ENCODE assay signal across 8 cellular contexts in genomic region chr14:23954279-23954614, GRCh38. TPM values are rescaled to one million over a fixed set of nuclear protein-coding genes. Genes with fewer than 3 reads are reported as not detected.
DNase-seq lines count a peak whose midpoint lies in the region; ATAC-seq and TF ChIP-seq lines count a peak whose summit lies in the region.
"Not testable (repeated sequence)": the region's sequence is repeated elsewhere in the genome, so short reads cannot be mapped to it uniquely, and the experiment has no call there.

No MANE protein-coding gene starts in this region.

- H2AFZ ChIP-seq in MM.1S (ENCODE audit: low read length) = 0 out of 2 replicates have a peak overlapping the region, but pooled peaks have one; percentile 63
- peak overlapping the region; percentile 98 for H2AFZ ChIP-seq in trophoblast cell (ENCODE audit: insufficient read depth, low read length, poor library complexity)

- H2BK12ac ChIP-seq in trophoblast cell (ENCODE audit: low read length) = not testable (repeated sequence)

- not testable (repeated sequence) for H3K14ac ChIP-seq in trophoblast cell (ENCODE audit: low read length)

- not testable (repeated sequence) for H3K4ac ChIP-seq in trophoblast cell (ENCODE audit: low read depth, low read length)

- not testable (repeated sequence) for H3K23ac ChIP-seq in trophoblast cell (ENCODE audit: low read length)

- H3K4me3 Mint-ChIP-seq in activated T-helper 1 cell treated with anti-CD3 and anti-CD28 coated beads, Interleukin-12 subunit alpha, Interleukin-12 subunit beta, Interleukin-2, Interleukin-4 antibody, amounts not matched to agents 30 ng/mL and 10 ng/mL and 1 ng/mL, durations not matched to agents 14 hours and 24 hours and 36 hours = peak overlapping the region; percentile 92
- peak overlapping the region; percentile 98 to 99 for H3K4me3 Mint-ChIP-seq in effector memory CD8-positive, alpha-beta T cell

- TF ChIP-seq CTCF in MM.1S (IDR thresholded peaks at IDR 0.05; ENCODE audit: low read length); vagina (IDR thresholded peaks at IDR 0.05): not testable (repeated sequence)

- TF ChIP-seq POLR2A in vagina (IDR thresholded peaks at IDR 0.05) = not testable (repeated sequence)

- peak overlapping the region; percentile 92 for H4K91ac ChIP-seq in trophoblast cell (ENCODE audit: low read depth, low read length)

- not testable (repeated sequence) for H3K36me3 ChIP-seq in MM.1S (replicated peaks; ENCODE audit: insufficient read depth, low read length); trophoblast cell (ENCODE audit: control insufficient read depth in 1 of 2, insufficient read depth in 2 of 2, low read length in 2 of 2); vagina

- H3K4me1 ChIP-seq in MM.1S (ENCODE audit: low read length); trophoblast cell (ENCODE audit: control insufficient read depth in 1 of 2, insufficient read depth in 2 of 2, low read length in 2 of 2): not testable (repeated sequence)
- peaks cover 29% of the 10 kb centered on the region for H3K4me1 ChIP-seq in vagina

- not testable (repeated sequence) for H3K27me3 Mint-ChIP-seq in activated T-helper 1 cell treated with anti-CD3 and anti-CD28 coated beads, Interleukin-12 subunit alpha, Interleukin-12 subunit beta, Interleukin-2, Interleukin-4 antibody, amounts not matched to agents 30 ng/mL and 10 ng/mL and 1 ng/mL, durations not matched to agents 14 hours and 24 hours and 36 hours (ENCODE audit: insufficient read depth); effector memory CD8-positive, alpha-beta T cell

- H3K27ac ChIP-seq in MM.1S (ENCODE audit: low read length); trophoblast cell (ENCODE audit: low read depth, low read length): not testable (repeated sequence)
- H3K27ac ChIP-seq in layer of hippocampus (ENCODE audit: low read depth, low read length) (peak overlapping the region; percentile 77), vagina (peak overlapping the region; percentile 89)

- not testable (repeated sequence) for H3K79me1 ChIP-seq in trophoblast cell (ENCODE audit: low read length)

- H3K27ac Mint-ChIP-seq in activated T-helper 1 cell treated with anti-CD3 and anti-CD28 coated beads, Interleukin-12 subunit alpha, Interleukin-12 subunit beta, Interleukin-2, Interleukin-4 antibody, amounts not matched to agents 30 ng/mL and 10 ng/mL and 1 ng/mL, durations not matched to agents 14 hours and 24 hours and 36 hours = peak overlapping the region; percentile 81
- peak overlapping the region; percentile 92 to 93 for H3K27ac Mint-ChIP-seq in effector memory CD8-positive, alpha-beta T cell

- not testable (repeated sequence) for H3K9me2 ChIP-seq in MM.1S (replicated peaks; ENCODE audit: insufficient read depth, low read length)

- not testable (repeated sequence) for H2BK5ac ChIP-seq in trophoblast cell (ENCODE audit: low read depth, low read length, poor library complexity)

- not testable (repeated sequence) for H2AK5ac ChIP-seq in trophoblast cell (ENCODE audit: low read length)

- peaks cover 16% of the 10 kb centered on the region for H3K4me1 Mint-ChIP-seq in activated T-helper 1 cell treated with anti-CD3 and anti-CD28 coated beads, Interleukin-12 subunit alpha, Interleukin-12 subunit beta, Interleukin-2, Interleukin-4 antibody, amounts not matched to agents 30 ng/mL and 10 ng/mL and 1 ng/mL, durations not matched to agents 14 hours and 24 hours and 36 hours (ENCODE audit: low read depth)
- H3K4me1 Mint-ChIP-seq in effector memory CD8-positive, alpha-beta T cell (ENCODE audit: low read depth in 2 of 2) = peaks cover 18 to 23% of the 10 kb centered on the region in 2 donors

- H3K27me3 ChIP-seq in MM.1S (replicated peaks; ENCODE audit: insufficient read depth, low read length); layer of hippocampus (ENCODE audit: control insufficient read depth, insufficient read depth, low read length); trophoblast cell (ENCODE audit: insufficient read depth, low read length); vagina: not testable (repeated sequence)

- H3K4me3 ChIP-seq in MM.1S (ENCODE audit: low read length) (peak overlapping the region; percentile 69; the same call in 1 of the 2 replicates), vagina (peak overlapping the region; percentile 65 to 85)
- H3K4me3 ChIP-seq in trophoblast cell (ENCODE audit: low read depth, low read length) = not testable (repeated sequence)

- H2BK120ac ChIP-seq in trophoblast cell (ENCODE audit: insufficient read depth, low read length, poor library complexity) = not testable (repeated sequence)

- peak overlapping the region; percentile 59; the same call in 1 of the 2 replicates for H3K9ac ChIP-seq in MM.1S (ENCODE audit: low read length)
- peak overlapping the region; percentile 61 for H3K9ac ChIP-seq in trophoblast cell (ENCODE audit: low read length)

- intact Hi-C loops in activated T-helper 1 cell treated with anti-CD3 and anti-CD28 coated beads, Interleukin-12 subunit alpha, Interleukin-12 subunit beta, Interleukin-2, Interleukin-4 antibody, amounts not matched to agents 30 ng/mL and 10 ng/mL and 1 ng/mL, durations not matched to agents 14 hours and 24 hours and 36 hours (cut with micrococcal nuclease) = loop anchor here (1.0 to 2.0 kb wide), 4 partner anchors 227 to 365 kb away; no protein-coding TSS in a partner anchor
- intact Hi-C loops in vagina (cut with DNase I) = not testable (repeated sequence)

- H3K9me3 ChIP-seq in MM.1S (replicated peaks; ENCODE audit: insufficient read depth, low read length); trophoblast cell (ENCODE audit: insufficient read depth, low read depth, low read length); vagina: not testable (repeated sequence)

- ATAC-seq in GM18511 (IDR thresholded peaks at IDR 0.05; ENCODE audit: unreplicated experiment) = peak; percentile 37
- ATAC-seq in HG02610 (IDR thresholded peaks at IDR 0.05; ENCODE audit: unreplicated experiment) = peak; percentile 15
- not testable (repeated sequence) for ATAC-seq in effector memory CD8-positive, alpha-beta T cell (replicated peaks)

- H3K79me2 ChIP-seq in MM.1S (ENCODE audit: low read length); trophoblast cell (ENCODE audit: control insufficient read depth, insufficient read depth, low read length, poor library complexity): not testable (repeated sequence)

- H3K9me3 Mint-ChIP-seq in activated T-helper 1 cell treated with anti-CD3 and anti-CD28 coated beads, Interleukin-12 subunit alpha, Interleukin-12 subunit beta, Interleukin-2, Interleukin-4 antibody, amounts not matched to agents 30 ng/mL and 10 ng/mL and 1 ng/mL, durations not matched to agents 14 hours and 24 hours and 36 hours; effector memory CD8-positive, alpha-beta T cell: not testable (repeated sequence)

- not testable (repeated sequence) for H3F3A ChIP-seq in MM.1S (ENCODE audit: insufficient read depth, low read length)

- H3K18ac ChIP-seq in trophoblast cell (ENCODE audit: low read length) = peak overlapping the region; percentile 11

- not testable (repeated sequence) for H4K12ac ChIP-seq in trophoblast cell (ENCODE audit: low read depth, low read length)

- peak overlapping the region; percentile 37; the same call in 1 of the 2 replicates for H3K4me2 ChIP-seq in MM.1S (ENCODE audit: low read depth, low read length)
- peak overlapping the region; percentile 74 for H3K4me2 ChIP-seq in trophoblast cell (ENCODE audit: low read length)

- no CpG with 5 or more reads among the region's 6 CpGs for WGBS in trophoblast cell (ENCODE audit: extremely low coverage, insufficient coverage, insufficient read length)

- not testable (repeated sequence) for H4K20me1 ChIP-seq in MM.1S (ENCODE audit: insufficient read depth, low read length)

- peak overlapping the region; percentile 98 for H4K8ac ChIP-seq in trophoblast cell (ENCODE audit: low read depth, low read length)

- H3K36me3 Mint-ChIP-seq in activated T-helper 1 cell treated with anti-CD3 and anti-CD28 coated beads, Interleukin-12 subunit alpha, Interleukin-12 subunit beta, Interleukin-2, Interleukin-4 antibody, amounts not matched to agents 30 ng/mL and 10 ng/mL and 1 ng/mL, durations not matched to agents 14 hours and 24 hours and 36 hours (ENCODE audit: low read depth) = not testable (repeated sequence)
- H3K36me3 Mint-ChIP-seq in effector memory CD8-positive, alpha-beta T cell (ENCODE audit: insufficient read depth) = peaks cover 12% of the 10 kb centered on the region

- not testable (repeated sequence) for DNase-seq in MM.1S; activated T-helper 1 cell treated with anti-CD3 and anti-CD28 coated beads, Interleukin-12 subunit alpha, Interleukin-12 subunit beta, Interleukin-2, Interleukin-4 antibody, amounts not matched to agents 30 ng/mL and 10 ng/mL and 1 ng/mL, durations not matched to agents 14 hours and 24 hours and 36 hours (ENCODE audit: low spot score); effector memory CD8-positive, alpha-beta T cell; trophoblast cell; vagina (ENCODE audit: extremely low spot score in 2 of 2)

RNA-seq across cellular contexts. Expression of gene DHRS4, which starts 0.7 kb away (rescaled TPM):
- total RNA-seq in activated T-helper 1 cell treated with anti-CD3 and anti-CD28 coated beads, Interleukin-12 subunit alpha, Interleukin-12 subunit beta, Interleukin-2, Interleukin-4 antibody, amounts not matched to agents 30 ng/mL and 10 ng/mL and 1 ng/mL, durations not matched to agents 14 hours and 24 hours and 36 hours = 13.9 and 18.4 TPM in 2 replicates
- 11.9 and 12.2 TPM in 2 replicates for polyA plus RNA-seq in trophoblast cell (2013)
- total RNA-seq in vagina = 21.4 TPM

RNA-seq across cellular contexts. Expression of gene DHRS4L2, which starts 34.5 kb away (rescaled TPM):
- total RNA-seq in activated T-helper 1 cell treated with anti-CD3 and anti-CD28 coated beads, Interleukin-12 subunit alpha, Interleukin-12 subunit beta, Interleukin-2, Interleukin-4 antibody, amounts not matched to agents 30 ng/mL and 10 ng/mL and 1 ng/mL, durations not matched to agents 14 hours and 24 hours and 36 hours = 17.9 and 20.9 TPM in 2 replicates
- 16.3 and 16.6 TPM in 2 replicates for polyA plus RNA-seq in trophoblast cell (2013)
- 16.7 TPM for total RNA-seq in vagina
